12 cellular contexts compared by ENCODE assay signal in genomic region chr17:76957600-76958464, GRCh38.
DNase-seq lines count a peak whose midpoint lies in the region; ATAC-seq and TF ChIP-seq lines count a peak whose summit lies in the region.
"Had no signal": no experiment of that assay in that cellular context is flagged by ENCODE, and none has a peak within 500 bp of the region (broad histone marks: within the 10 kb centered on the region; RNA-seq: fewer than 3 reads in every experiment).

No MANE protein-coding gene starts in this region.

- no peak overlapping the region for H3K27ac ChIP-seq in osteoblast (ENCODE audit: low read depth, low read length)
- H3K27ac ChIP-seq: SK-N-MC had no signal

- H3K27me3 ChIP-seq in H7 (ENCODE audit: control insufficient read depth, insufficient read depth, low read length) (no peaks in the 10 kb centered on the region), osteoblast (ENCODE audit: insufficient read depth, low read length) (peaks cover 20% of the 10 kb centered on the region)

- no peaks in the 10 kb centered on the region; the same call in none of the 2 replicates for H3K36me3 ChIP-seq in H7 (replicated peaks; ENCODE audit: control insufficient read depth, insufficient read depth, low read length)
- no peaks in the 10 kb centered on the region for H3K36me3 ChIP-seq in osteoblast (ENCODE audit: insufficient read depth, low read length)

- peaks cover 7% of the 10 kb centered on the region for H3K4me1 ChIP-seq in osteoblast (ENCODE audit: insufficient read depth, low read length)

- ATAC-seq in GM19395 (IDR thresholded peaks at IDR 0.05; ENCODE audit: unreplicated experiment) (no peak), GM21717 (IDR thresholded peaks at IDR 0.05; ENCODE audit: unreplicated experiment) (no peak)

- peaks cover 3% of the 10 kb centered on the region for H3K9me3 Mint-ChIP-seq in chondrocyte (ENCODE audit: low read depth)
- H3K9me3 Mint-ChIP-seq: activated T-helper 1 cell treated with anti-CD3 and anti-CD28 coated beads, Interleukin-12 subunit alpha, Interleukin-12 subunit beta, Interleukin-2, Interleukin-4 antibody, amounts not matched to agents 30 ng/mL and 10 ng/mL and 1 ng/mL, durations not matched to agents 14 hours and 24 hours and 36 hours had no signal

- H3K27me3 Mint-ChIP-seq in chondrocyte (ENCODE audit: low read depth): peaks cover 16% of the 10 kb centered on the region

- H3K79me2 ChIP-seq in osteoblast (ENCODE audit: insufficient read depth, low read length): no peaks in the 10 kb centered on the region

- no peak overlapping the region for H2AFZ ChIP-seq in osteoblast (ENCODE audit: low read length)

- TF ChIP-seq CTCF in chondrocyte (IDR thresholded peaks at IDR 0.05): no peak
- TF ChIP-seq CTCF in osteoblast (IDR thresholded peaks at IDR 0.05; ENCODE audit: extremely low read depth, low read depth, low read length): no peak

- H3K36me3 Mint-ChIP-seq in chondrocyte (ENCODE audit: low read depth): no peaks in the 10 kb centered on the region

- H3K9me3 ChIP-seq in osteoblast (ENCODE audit: low read depth, low read length): no peaks in the 10 kb centered on the region

- DNase-seq in H7: peak; percentile 64
- peak; percentile 9 for DNase-seq in NCI-H82 treated with DMSO at 0.1 percent for 48 hours (lab: John Stamatoyannopoulos, UW; ENCODE audit: unreplicated experiment)
- peak; percentile 56 for DNase-seq in chondrocyte (ENCODE audit: low spot score)
- DNase-seq in osteoblast (ENCODE audit: insufficient read length, low spot score, missing footprints): peak; percentile 89
- no peak for DNase-seq in globus pallidus (ENCODE audit: low spot score)
- no peak for DNase-seq in HPDE6-E6E7 (ENCODE audit: extremely low spot score)
- DNase-seq: activated CD4-positive, alpha-beta T cell treated with anti-CD3 and anti-CD28 coated beads for 48 hours; COR-L47 had no signal

- no peak overlapping the region for H3K27ac Mint-ChIP-seq in chondrocyte (ENCODE audit: unreplicated experiment)
- H3K27ac Mint-ChIP-seq: activated T-helper 1 cell treated with anti-CD3 and anti-CD28 coated beads, Interleukin-12 subunit alpha, Interleukin-12 subunit beta, Interleukin-2, Interleukin-4 antibody, amounts not matched to agents 30 ng/mL and 10 ng/mL and 1 ng/mL, durations not matched to agents 14 hours and 24 hours and 36 hours had no signal

- H3K4me3 ChIP-seq in H7 (ENCODE audit: insufficient read depth, low read depth, low read length): no peak overlapping the region
- peak overlapping the region; percentile 22 for H3K4me3 ChIP-seq in osteoblast (ENCODE audit: insufficient read depth, low read length)
- H3K4me3 ChIP-seq: SK-N-MC had no signal

- no peaks in the 10 kb centered on the region for H4K20me1 ChIP-seq in osteoblast (ENCODE audit: insufficient read depth, low read length)

- H3K4me3 Mint-ChIP-seq in chondrocyte (ENCODE audit: unreplicated experiment): no peak overlapping the region
- H3K4me3 Mint-ChIP-seq: activated T-helper 1 cell treated with anti-CD3 and anti-CD28 coated beads, Interleukin-12 subunit alpha, Interleukin-12 subunit beta, Interleukin-2, Interleukin-4 antibody, amounts not matched to agents 30 ng/mL and 10 ng/mL and 1 ng/mL, durations not matched to agents 14 hours and 24 hours and 36 hours had no signal

- peaks cover 4% of the 10 kb centered on the region for H3K4me1 Mint-ChIP-seq in chondrocyte (ENCODE audit: low read depth)

- H3K4me2 ChIP-seq in osteoblast (ENCODE audit: insufficient read depth, low read length): peak overlapping the region; percentile 51

Comparison
In these comparisons a context has a peak if more than half of its experiments do, and no peak if none do; other contexts are left out.
1. DNase-seq: peak in H7 (single experiment), NCI-H82 treated with DMSO at 0.1 percent for 48 hours (single experiment), chondrocyte (single experiment) and osteoblast (single experiment); none in globus pallidus (single experiment) and HPDE6-E6E7 (single experiment).